Comparison of ENCODE assay signal across 24 cellular contexts in genomic region chr3:89889386-89889785, GRCh38.
"Had no signal": no experiment of that assay in that cellular context is flagged by ENCODE, and none has a peak within 500 bp of the region (broad histone marks: within the 10 kb centered on the region; RNA-seq: fewer than 3 reads in every experiment).

No MANE protein-coding gene starts in this region.

- H3K4me3 Mint-ChIP-seq: activated naive CD8-positive, alpha-beta T cell treated with anti-CD3 and anti-CD28 coated beads for 36 hours; activated T-cell treated with anti-CD3 and anti-CD28 coated beads, Interleukin-2, amount 50 U/mL, for 4 hours; natural killer cell treated with Interleukin-12 subunit alpha and Interleukin-12 subunit beta and Interleukin-15 and Interleukin-18, amount 100 ng/mL, for 72 hours; T-helper 1 cell treated with Interleukin-12 subunit alpha and Interleukin-12 subunit beta and Interleukin-4 antibody, amounts not matched to agents 30 μg/mL and 1 μg/mL, for 36 hours had no signal

- H3K36me3 ChIP-seq: gastrocnemius medialis, neutrophil, ovary, thoracic aorta, upper lobe of left lung had no signal

- H3K27ac Mint-ChIP-seq: activated naive CD8-positive, alpha-beta T cell treated with anti-CD3 and anti-CD28 coated beads for 36 hours; activated T-helper 2 cell treated with anti-CD3 and anti-CD28 coated beads, Interferon-gamma antibody, Interleukin-2, Interleukin-4, amounts not matched to agents 10 μg/mL and 5 μg/mL and 100 μg/mL, durations not matched to agents 14 hours and 24 hours and 36 hours; natural killer cell treated with Interleukin-12 subunit alpha and Interleukin-12 subunit beta and Interleukin-15 and Interleukin-18, amount 100 ng/mL, for 72 hours; T-helper 1 cell treated with Interleukin-12 subunit alpha and Interleukin-12 subunit beta and Interleukin-4 antibody, amounts not matched to agents 30 μg/mL and 1 μg/mL, for 36 hours had no signal

- H3K4me1 Mint-ChIP-seq: activated naive CD8-positive, alpha-beta T cell treated with anti-CD3 and anti-CD28 coated beads for 36 hours had no signal

- H3K4me3 ChIP-seq: gastrocnemius medialis, ovary, thoracic aorta, upper lobe of left lung had no signal

- ATAC-seq: activated T-cell treated with anti-CD3 and anti-CD28 coated beads, Interleukin-2, amount 50 U/mL, for 4 hours; esophagus mucosa; gastrocnemius medialis; natural killer cell treated with Interleukin-12 subunit alpha and Interleukin-12 subunit beta and Interleukin-15 and Interleukin-18, amount 100 ng/mL, for 72 hours; right cardiac atrium had no signal

- H3K27ac ChIP-seq: gastrocnemius medialis, neutrophil, ovary, thoracic aorta, upper lobe of left lung had no signal

- H3K36me3 Mint-ChIP-seq: activated naive CD8-positive, alpha-beta T cell treated with anti-CD3 and anti-CD28 coated beads for 36 hours had no signal

- H3K9me3 ChIP-seq: gastrocnemius medialis, ovary had no signal

- H3K27me3 ChIP-seq: gastrocnemius medialis, neutrophil, ovary, upper lobe of left lung had no signal

- H3K4me1 ChIP-seq: gastrocnemius medialis, upper lobe of left lung had no signal

- H3K27me3 Mint-ChIP-seq: activated naive CD8-positive, alpha-beta T cell treated with anti-CD3 and anti-CD28 coated beads for 36 hours; natural killer cell treated with Interleukin-12 subunit alpha and Interleukin-12 subunit beta and Interleukin-15 and Interleukin-18, amount 100 ng/mL, for 72 hours had no signal

- DNase-seq: activated CD4-positive, alpha-beta T cell treated with anti-CD3 and anti-CD28 coated beads for 4 hours; activated CD4-positive, alpha-beta T cell treated with anti-CD3 and anti-CD28 coated beads, Interleukin-2, amount 50 U/mL, for 48 hours; activated CD4-positive, CD25-positive, alpha-beta regulatory T cell; activated CD8-positive, alpha-beta memory T cell treated with anti-CD3 and anti-CD28 coated beads, Interleukin-2, amount 50 U/mL, for 48 hours; activated naive CD4-positive, alpha-beta T cell; activated naive CD8-positive, alpha-beta T cell treated with anti-CD3 and anti-CD28 coated beads for 36 hours; activated T-cell treated with anti-CD3 and anti-CD28 coated beads, Interleukin-2, amount 50 U/mL, for 4 hours; central memory CD4-positive, alpha-beta T cell; effector memory CD4-positive, alpha-beta T cell; gastrocnemius medialis; head of caudate nucleus; hypothalamus; ovary; right cardiac atrium; stimulated activated CD4-positive, alpha-beta T cell treated with anti-CD3 and anti-CD28 coated beads, Interleukin-4, amount 100 ng/mL, for 24 hours; stimulated activated naive CD4-positive, alpha-beta T cell treated with Interleukin-2 at 50 U/mL for 16 hours; T1000; upper lobe of left lung had no signal
